ENCODE assay signal across 11 cellular contexts in the genomic region with DNA sequence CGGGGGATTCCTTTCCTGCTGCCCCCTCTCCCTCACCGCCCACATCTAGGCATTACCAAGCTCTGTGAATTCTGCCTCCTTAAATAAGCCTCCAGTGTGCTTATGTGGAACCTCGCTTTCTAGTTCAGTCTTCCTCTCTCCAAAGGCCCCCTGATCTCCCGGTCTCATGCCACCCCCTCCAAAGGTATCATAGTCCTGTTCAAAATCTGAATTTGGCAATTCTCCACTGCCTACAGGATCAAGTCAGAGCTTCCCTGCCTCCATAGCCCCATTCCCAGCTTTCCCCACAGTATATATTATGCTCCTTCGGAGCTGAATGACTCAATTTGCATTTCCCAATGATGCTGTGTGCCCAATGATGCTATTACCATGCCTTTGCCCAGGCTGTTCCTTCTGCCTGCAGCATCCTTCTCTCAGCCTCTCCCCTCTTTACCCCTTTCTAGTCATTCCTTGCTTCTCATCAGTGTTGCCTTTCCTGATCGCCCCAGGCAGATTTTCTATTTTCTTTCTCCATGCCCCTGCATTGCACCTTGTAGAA. TPM values are rescaled to one million over a fixed set of nuclear protein-coding genes. Genes with fewer than 3 reads are reported as not detected.
DNase-seq lines count a peak whose midpoint lies in the region; ATAC-seq and TF ChIP-seq lines count a peak whose summit lies in the region.
"Had no signal": no experiment of that assay in that cellular context is flagged by ENCODE, and none has a peak within 500 bp of the region (broad histone marks: within the 10 kb centered on the region; RNA-seq: fewer than 3 reads in every experiment).

No MANE protein-coding gene starts in this region.

- no peak for ATAC-seq in body of pancreas
- no peak for ATAC-seq in HG03097 (IDR thresholded peaks at IDR 0.05; ENCODE audit: low FRiP score, unreplicated experiment)
- ATAC-seq: HepG2 had no signal

- H3K27me3 ChIP-seq in CD8-positive, alpha-beta memory T cell (ENCODE audit: insufficient read depth, low read length, poor library complexity, severe bottlenecking) = no peaks in the 10 kb centered on the region
- no peaks in the 10 kb centered on the region for H3K27me3 ChIP-seq in body of pancreas
- H3K27me3 ChIP-seq: breast epithelium had no signal

- H3K36me3 ChIP-seq in CD8-positive, alpha-beta memory T cell (ENCODE audit: insufficient read depth, low read length) = no peaks in the 10 kb centered on the region
- no peaks in the 10 kb centered on the region for H3K36me3 ChIP-seq in body of pancreas (replicated peaks in 1 of 2; ENCODE audit: insufficient read depth in 1 of 2, low read depth in 2 of 2)
- H3K36me3 ChIP-seq: breast epithelium had no signal

- no peak overlapping the region for H3K4me3 ChIP-seq in CD8-positive, alpha-beta memory T cell (ENCODE audit: low read length)
- no peak overlapping the region for H3K4me3 ChIP-seq in body of pancreas

- no peak for TF ChIP-seq POLR2A in body of pancreas (IDR thresholded peaks at IDR 0.05)

- CTCF ChIA-PET in CD8-positive, alpha-beta memory T cell (lab: Charles Lee) = interaction anchor here (1.5 to 6.2 kb wide), 2 partner anchors 13 to 232 kb away, joined by 3 to 33 read pairs; no protein-coding TSS in a partner anchor

- H3K9me3 ChIP-seq in CD8-positive, alpha-beta memory T cell (ENCODE audit: low read length) = no peaks in the 10 kb centered on the region
- no peaks in the 10 kb centered on the region for H3K9me3 ChIP-seq in body of pancreas
- H3K9me3 ChIP-seq: breast epithelium had no signal

- intact Hi-C loops in body of pancreas (cut with DNase I) = no loop called here

- no peak overlapping the region for H3K27ac ChIP-seq in CD8-positive, alpha-beta memory T cell (ENCODE audit: low read depth, low read length)
- no peak overlapping the region for H3K27ac ChIP-seq in body of pancreas

- no peaks in the 10 kb centered on the region for H3K9me3 Mint-ChIP-seq in CD8-positive, alpha-beta memory T cell
- H3K9me3 Mint-ChIP-seq in HFFc6 = no peaks in the 10 kb centered on the region
- no peaks in the 10 kb centered on the region for H3K9me3 Mint-ChIP-seq in chondrocyte (ENCODE audit: low read depth)
- no peaks in the 10 kb centered on the region for H3K9me3 Mint-ChIP-seq in nephron progenitor cell

- peaks cover 0 to 3% (median 0%) of the 10 kb centered on the region in 3 donors for H3K36me3 Mint-ChIP-seq in CD8-positive, alpha-beta memory T cell
- H3K36me3 Mint-ChIP-seq in HFFc6 (ENCODE audit: low read depth) (no peaks in the 10 kb centered on the region), chondrocyte (ENCODE audit: low read depth) (no peaks in the 10 kb centered on the region), nephron progenitor cell (ENCODE audit: low read depth) (no peaks in the 10 kb centered on the region)

- H3K4me1 ChIP-seq in CD8-positive, alpha-beta memory T cell (ENCODE audit: insufficient read depth, low read length) = peaks cover 18% of the 10 kb centered on the region
- peaks cover 19% of the 10 kb centered on the region for H3K4me1 ChIP-seq in body of pancreas

- H3K27ac Mint-ChIP-seq in CD8-positive, alpha-beta memory T cell = peak overlapping the region in 7 of 8 donors; percentile 1 to 74 (median 48)
- H3K27ac Mint-ChIP-seq in HFFc6 (no peak overlapping the region), chondrocyte (ENCODE audit: unreplicated experiment) (no peak overlapping the region), nephron progenitor cell (no peak overlapping the region)

- POLR2A ChIA-PET in CD8-positive, alpha-beta memory T cell (lab: Charles Lee) = interaction anchor here (0.6 to 2.6 kb wide), 4 partner anchors 17 to 821 kb away, joined by 3 to 17 read pairs (median 6); no protein-coding TSS in a partner anchor

- no peak for DNase-seq in CD8-positive, alpha-beta memory T cell
- no peak for DNase-seq in HFFc6
- no peak for DNase-seq in chondrocyte (ENCODE audit: low spot score)
- DNase-seq in nephron progenitor cell = no peak
- DNase-seq in body of pancreas = no peak
- no peak for DNase-seq in activated CD4-positive, alpha-beta T cell treated with anti-CD3 and anti-CD28 coated beads for 1 hour
- DNase-seq: activated CD4-positive, alpha-beta T cell treated with anti-CD3 and anti-CD28 coated beads for 4 hours; Right ventricle myocardium superior had no signal

- TF ChIP-seq CTCF in HFFc6 (IDR thresholded peaks at IDR 0.05) = no peak
- no peak for TF ChIP-seq CTCF in chondrocyte (IDR thresholded peaks at IDR 0.05)
- TF ChIP-seq CTCF in nephron progenitor cell (IDR thresholded peaks at IDR 0.05) = no peak
- TF ChIP-seq CTCF in body of pancreas (IDR thresholded peaks at IDR 0.05) = no peak

- peak overlapping the region; percentile 33 to 93 (median 86) for H3K4me3 Mint-ChIP-seq in CD8-positive, alpha-beta memory T cell
- peak overlapping the region; percentile 89 for H3K4me3 Mint-ChIP-seq in HFFc6
- peak overlapping the region; percentile 78 for H3K4me3 Mint-ChIP-seq in chondrocyte (ENCODE audit: unreplicated experiment)
- peak overlapping the region; percentile 86 for H3K4me3 Mint-ChIP-seq in nephron progenitor cell

- 83 to 88% methylated on average over 6 of the region's 6 CpGs for WGBS in body of pancreas, 2 donors

- peaks cover 0 to 4% of the 10 kb centered on the region in 2 donors for H3K27me3 Mint-ChIP-seq in CD8-positive, alpha-beta memory T cell
- H3K27me3 Mint-ChIP-seq in HFFc6 (ENCODE audit: insufficient read depth) = peaks cover 4% of the 10 kb centered on the region
- no peaks in the 10 kb centered on the region for H3K27me3 Mint-ChIP-seq in chondrocyte (ENCODE audit: low read depth)
- H3K27me3 Mint-ChIP-seq in nephron progenitor cell (ENCODE audit: low read depth, poor library complexity) = peaks cover 50% of the 10 kb centered on the region

- peaks cover 17 to 45% (median 29%) of the 10 kb centered on the region in 3 donors for H3K4me1 Mint-ChIP-seq in CD8-positive, alpha-beta memory T cell
- H3K4me1 Mint-ChIP-seq in HFFc6 (ENCODE audit: low read depth) = peaks cover 26% of the 10 kb centered on the region
- H3K4me1 Mint-ChIP-seq in chondrocyte (ENCODE audit: low read depth) = peaks cover 17% of the 10 kb centered on the region
- H3K4me1 Mint-ChIP-seq in nephron progenitor cell = peaks cover 21% of the 10 kb centered on the region

RNA-seq across cellular contexts. Expression of a gene that starts 1.7 kb away (rescaled TPM):
- 1 to 10 TPM; 2.1 to 2.5 TPM for total RNA-seq in CD8-positive, alpha-beta memory T cell
- polyA plus RNA-seq in CD8-positive, alpha-beta memory T cell = 4.9 TPM
- total RNA-seq in HFFc6 (2021; fragmentation: NEBNext Ultra II Directional; extraction: Animal tissue kit (Norgen Biotek cat#: 25700)) = 1 to 10 TPM; 2.4 to 3.7 (median 3.1) TPM
- 3.5 to 12.4 TPM (median 5.8 TPM) in 3 replicates for total RNA-seq in chondrocyte
- total RNA-seq in body of pancreas = 1 to 10 TPM; 1.0 to 1.6 TPM

RNA-seq across cellular contexts. Expression of a gene that starts 46.0 kb away (rescaled TPM):
- 100 to 1,000 TPM; 288 to 305 TPM for total RNA-seq in CD8-positive, alpha-beta memory T cell
- 110 TPM for polyA plus RNA-seq in CD8-positive, alpha-beta memory T cell
- 100 to 1,000 TPM; 160 to 173 (median 168) TPM for total RNA-seq in HFFc6 (2021; fragmentation: NEBNext Ultra II Directional; extraction: Animal tissue kit (Norgen Biotek cat#: 25700))
- total RNA-seq in chondrocyte (86.1 to 98.9 TPM (median 94.9 TPM) in 3 replicates), body of pancreas (100 to 1,000 TPM in 1 of 2 donors, 10 to 100 TPM in 1; 76.8 to 533 TPM)

Comparison
In these comparisons a context has a peak if more than half of its experiments do, and no peak if none do; other contexts are left out.
1. H3K27ac Mint-ChIP-seq: peak in CD8-positive, alpha-beta memory T cell (7 of 8); none in HFFc6 (single experiment), chondrocyte (single experiment) and nephron progenitor cell (single experiment).
2. Peak in every context shown above with its lines, with median percentiles within 50 percentile points of each other: H3K4me3 Mint-ChIP-seq.